ENCODE assay signal across 16 cellular contexts in the genomic region with DNA sequence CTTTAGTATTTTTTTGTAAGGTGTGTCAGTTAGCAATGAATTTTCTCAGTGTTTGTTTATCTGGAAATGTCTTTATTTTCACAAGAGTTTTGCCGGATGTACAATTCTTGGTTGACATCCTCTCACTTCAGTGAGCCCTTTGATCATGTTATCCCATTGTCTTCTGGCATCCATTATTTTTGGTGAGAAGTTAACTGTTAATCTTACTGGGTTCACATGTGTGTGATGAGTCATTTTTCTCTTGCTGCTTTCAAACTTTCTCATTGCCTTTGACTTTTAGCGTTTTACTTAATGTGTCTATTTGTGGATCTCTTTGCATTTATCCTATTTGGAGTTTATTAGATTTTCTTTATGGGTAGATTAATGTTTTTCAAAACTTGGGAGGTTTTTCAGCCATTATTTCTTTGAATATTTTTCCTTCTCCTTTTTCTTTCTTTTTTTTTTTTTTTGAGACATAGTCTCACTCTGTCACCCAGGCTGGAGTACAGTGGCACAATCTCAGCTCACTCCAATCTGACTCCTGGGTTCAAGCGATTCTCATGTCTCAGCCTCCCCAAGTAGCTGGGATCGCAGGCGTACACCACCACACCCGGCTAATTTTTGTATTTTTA.
DNase-seq lines count a peak whose midpoint lies in the region; ATAC-seq and TF ChIP-seq lines count a peak whose summit lies in the region.
"Had no signal": no experiment of that assay in that cellular context is flagged by ENCODE, and none has a peak within 500 bp of the region (broad histone marks: within the 10 kb centered on the region; RNA-seq: fewer than 3 reads in every experiment).

No MANE protein-coding gene starts in this region.

- H3K4me3 ChIP-seq in PC-3 (ENCODE audit: low read length) (no peak overlapping the region), endodermal cell (ENCODE audit: low read length) (peak overlapping the region; percentile 15)
- H3K4me3 ChIP-seq: thyroid gland had no signal

- no peak overlapping the region for H3K27ac ChIP-seq in PC-3 (ENCODE audit: low read length)
- H3K27ac ChIP-seq in endodermal cell (ENCODE audit: low read depth, low read length): no peak overlapping the region
- H3K27ac ChIP-seq: thyroid gland, VCaP had no signal

- H3K4me3 Mint-ChIP-seq in endodermal cell: no peak overlapping the region
- H3K4me3 Mint-ChIP-seq: activated CD8-positive, alpha-beta memory T cell treated with anti-CD3 and anti-CD28 coated beads, Interleukin-2, amount 10 ng/mL, durations not matched to agents 7 days and 5 days had no signal

- H3K9me3 ChIP-seq in PC-3 (ENCODE audit: low read length) (peaks cover 10% of the 10 kb centered on the region), endodermal cell (ENCODE audit: control insufficient read depth, low read length) (peaks cover 37% of the 10 kb centered on the region)
- H3K9me3 ChIP-seq: BE2C, thyroid gland had no signal

- H3F3A ChIP-seq in PC-3 (ENCODE audit: low read length, unreplicated experiment): no peaks in the 10 kb centered on the region

- TF ChIP-seq CTCF in PC-3 (conservative IDR thresholded peaks at IDR 0.05; ENCODE audit: low read depth, low read length) (no peak), endodermal cell (conservative IDR thresholded peaks at IDR 0.05) (no peak)

- no peaks in the 10 kb centered on the region for H3K79me2 ChIP-seq in PC-3 (ENCODE audit: low read length)

- ATAC-seq in PC-3 (no peak), GM18520 (IDR thresholded peaks at IDR 0.05; ENCODE audit: unreplicated experiment) (no peak), HG03565 (IDR thresholded peaks at IDR 0.05; ENCODE audit: unreplicated experiment) (no peak)
- ATAC-seq: activated CD8-positive, alpha-beta memory T cell treated with anti-CD3 and anti-CD28 coated beads, Interleukin-2, amount 10 ng/mL, durations not matched to agents 7 days and 5 days; right cardiac atrium had no signal

- POLR2A ChIA-PET in PC-3 (lab: Charles Lee; ENCODE audit: unreplicated experiment): no interaction called here

- no peak overlapping the region for H3K27ac Mint-ChIP-seq in endodermal cell
- H3K27ac Mint-ChIP-seq: activated CD8-positive, alpha-beta memory T cell treated with anti-CD3 and anti-CD28 coated beads, Interleukin-2, amount 10 ng/mL, durations not matched to agents 7 days and 5 days had no signal

- H3K27me3 Mint-ChIP-seq in endodermal cell (ENCODE audit: insufficient read depth): peaks cover 8% of the 10 kb centered on the region
- H3K27me3 Mint-ChIP-seq: activated CD8-positive, alpha-beta memory T cell treated with anti-CD3 and anti-CD28 coated beads, Interleukin-2, amount 10 ng/mL, durations not matched to agents 7 days and 5 days had no signal

- peaks cover 4% of the 10 kb centered on the region; the same call in 1 of the 2 replicates for H3K36me3 ChIP-seq in PC-3 (ENCODE audit: low read depth, low read length)
- H3K36me3 ChIP-seq in endodermal cell (ENCODE audit: control insufficient read depth, insufficient read depth, low read length): no peaks in the 10 kb centered on the region
- H3K36me3 ChIP-seq: BE2C, thyroid gland had no signal

- 96 to 100% methylated on average over 1 to 6 of the region's 6 CpGs for WGBS in endodermal cell (ENCODE audit: insufficient coverage in 1 of 2, insufficient read length in 1 of 2), 2 experiments

- H3K27me3 ChIP-seq in PC-3 (ENCODE audit: low read length): no peaks in the 10 kb centered on the region
- no peaks in the 10 kb centered on the region for H3K27me3 ChIP-seq in endodermal cell (ENCODE audit: control insufficient read depth, insufficient read depth, low read length, poor library complexity, severe bottlenecking)
- H3K27me3 ChIP-seq: BE2C, thyroid gland had no signal

- H3K9me3 Mint-ChIP-seq in endodermal cell: peaks cover 36% of the 10 kb centered on the region

- intact Hi-C loops in PC-3 (cut with micrococcal nuclease): no loop called here

- H2AFZ ChIP-seq in PC-3 (ENCODE audit: low read length): no peak overlapping the region

- H3K9ac ChIP-seq in PC-3 (ENCODE audit: low read length) (no peak overlapping the region), endodermal cell (ENCODE audit: extremely low read depth, low read length, poor library complexity, severe bottlenecking) (no peak overlapping the region)

- peaks cover 3% of the 10 kb centered on the region for H3K4me1 Mint-ChIP-seq in endodermal cell

- H3K4me1 ChIP-seq in PC-3 (ENCODE audit: insufficient read depth, low read length) (peaks cover 15% of the 10 kb centered on the region), endodermal cell (ENCODE audit: control insufficient read depth, insufficient read depth, low read length) (no peaks in the 10 kb centered on the region)
- H3K4me1 ChIP-seq: BE2C had no signal

- H3K4me2 ChIP-seq in PC-3 (ENCODE audit: low read length): no peak overlapping the region

- H3K9me2 ChIP-seq in PC-3 (replicated peaks; ENCODE audit: low read length): no peaks in the 10 kb centered on the region

- H3K36me3 Mint-ChIP-seq in endodermal cell (ENCODE audit: low read depth): peaks cover 2% of the 10 kb centered on the region

- H4K20me1 ChIP-seq in PC-3 (ENCODE audit: low read length): no peaks in the 10 kb centered on the region

- CTCF ChIA-PET in PC-3 (lab: Charles Lee): no interaction called here

- peak; percentile 44 for DNase-seq in A172 (ENCODE audit: low spot score)
- peak; percentile 37 for DNase-seq in EH (ENCODE audit: low read depth)
- peak; percentile 21 for DNase-seq in PC-3
- DNase-seq in endodermal cell: no peak
- no peak for DNase-seq in HUDEP-2 (lab: John Stamatoyannopoulos, UW; ENCODE audit: unreplicated experiment in 76 of 76)
- DNase-seq in activated effector memory CD4-positive, alpha-beta T cell treated with anti-CD3 and anti-CD28 coated beads, Interleukin-2, amount 50 U/mL, for 16 hours: no peak
- DNase-seq: activated CD8-positive, alpha-beta memory T cell treated with anti-CD3 and anti-CD28 coated beads, Interleukin-2, amount 10 ng/mL, durations not matched to agents 7 days and 5 days; BE2C; NCI-H1417; NCI-H345; right cardiac atrium; stimulated activated CD4-positive, alpha-beta T cell treated with anti-CD3 and anti-CD28 coated beads, Interleukin-2, amount 100 ng/mL, for 24 hours; thyroid gland had no signal

- no TSS peak for BruUV-seq in PC-3 (replicated peaks; lab: Mats Ljungman, UMichigan)

Comparison
In these comparisons a context has a peak if more than half of its experiments do, and no peak if none do; other contexts are left out.
1. DNase-seq: peak in A172 (single experiment), EH (single experiment) and PC-3 (single experiment); none in endodermal cell (single experiment), HUDEP-2 (0 of 76) and activated effector memory CD4-positive, alpha-beta T cell treated with anti-CD3 and anti-CD28 coated beads, Interleukin-2, amount 50 U/mL, for 16 hours (single experiment).